ENCODE assay signal across 8 cellular contexts in genomic region chr5:96816991-96817390, GRCh38. TPM values are rescaled to one million over a fixed set of nuclear protein-coding genes. Genes with fewer than 3 reads are reported as not detected.
DNase-seq lines count a peak whose midpoint lies in the region; ATAC-seq, FAIRE-seq and TF ChIP-seq lines count a peak whose summit lies in the region.

No MANE protein-coding gene starts in this region.

- H3K9me3 ChIP-seq in A549: no peaks in the 10 kb centered on the region

- POLR2A ChIA-PET in A549 (lab: Yijun Ruan, JAX): no interaction called here
- POLR2A ChIA-PET in activated CD4-positive, alpha-beta memory T cell treated with anti-CD3 and anti-CD28 coated beads, Interleukin-2, amount 10 ng/mL, durations not matched to agents 7 days and 5 days (lab: Charles Lee): interaction anchor here (1.1 to 6.8 kb wide), 8 partner anchors 9 to 366 kb away, joined by 3 to 90 read pairs (median 5); partner anchors contain the start of genes ERAP1, ERAP2 and RIOK2

- H3K4me3 ChIP-seq in A549: no peak overlapping the region

- H3K27ac ChIP-seq in A549: no peak overlapping the region

- H3K4me3 Mint-ChIP-seq in activated CD4-positive, alpha-beta memory T cell treated with anti-CD3 and anti-CD28 coated beads, Interleukin-2, amount 10 ng/mL, durations not matched to agents 7 days and 5 days: peak overlapping the region; percentile 77

- H3K27me3 Mint-ChIP-seq in activated CD4-positive, alpha-beta memory T cell treated with anti-CD3 and anti-CD28 coated beads, Interleukin-2, amount 10 ng/mL, durations not matched to agents 7 days and 5 days: no peaks in the 10 kb centered on the region

- CTCF ChIA-PET in A549 (lab: Yijun Ruan, JAX): interaction anchor here (0.9 to 1.5 kb wide), 3 partner anchors 8 to 52 kb away, joined by 3 to 6 read pairs (median 4); no protein-coding TSS in a partner anchor
- CTCF ChIA-PET in activated CD4-positive, alpha-beta memory T cell treated with anti-CD3 and anti-CD28 coated beads, Interleukin-2, amount 10 ng/mL, durations not matched to agents 7 days and 5 days (lab: Charles Lee): interaction anchor here (1.4 to 1.6 kb wide), 2 partner anchors 9 to 60 kb away, joined by 3 to 7 read pairs; partner anchors contain the start of genes ERAP1 and ERAP2

- H3K4me1 ChIP-seq in A549: no peaks in the 10 kb centered on the region

- DNase-seq in A549 (ENCODE audit: low read depth in 1 of 2, low spot score in 1 of 2): no peak
- no peak for DNase-seq in activated CD4-positive, alpha-beta memory T cell treated with anti-CD3 and anti-CD28 coated beads, Interleukin-2, amount 10 ng/mL, durations not matched to agents 7 days and 5 days
- DNase-seq in anterior cingulate cortex (lab: John Stamatoyannopoulos, UW): no peak
- DNase-seq in epidermal melanocyte (ENCODE audit: insufficient read length, low spot score): no peak
- no peak for DNase-seq in DMS153 treated with DMSO at 0.1 percent for 48 hours (lab: John Stamatoyannopoulos, UW; ENCODE audit: unreplicated experiment)

- TF ChIP-seq RAD21 in A549 (conservative IDR thresholded peaks at IDR 0.05 in 1 of 2, IDR thresholded peaks at IDR 0.05 in 1 of 2): no peak

- no peak for TF ChIP-seq POLR2A in A549 (IDR thresholded peaks at IDR 0.05; ENCODE audit: low read length)

- WGBS in A549 (ENCODE audit: missing lambda C conversion rate): 52% methylated on average over 1 of the region's 1 CpG

- TF ChIP-seq CTCF in A549 (IDR thresholded peaks at IDR 0.05): no peak

- H3K27ac Mint-ChIP-seq in activated CD4-positive, alpha-beta memory T cell treated with anti-CD3 and anti-CD28 coated beads, Interleukin-2, amount 10 ng/mL, durations not matched to agents 7 days and 5 days: peak overlapping the region; percentile 84

- no peaks in the 10 kb centered on the region for H3K9me3 Mint-ChIP-seq in activated CD4-positive, alpha-beta memory T cell treated with anti-CD3 and anti-CD28 coated beads, Interleukin-2, amount 10 ng/mL, durations not matched to agents 7 days and 5 days

- no peak for TF ChIP-seq EP300 in A549 (IDR thresholded peaks at IDR 0.05)

- peaks cover 47% of the 10 kb centered on the region for H3K4me1 Mint-ChIP-seq in activated CD4-positive, alpha-beta memory T cell treated with anti-CD3 and anti-CD28 coated beads, Interleukin-2, amount 10 ng/mL, durations not matched to agents 7 days and 5 days

- no peaks in the 10 kb centered on the region for H3K36me3 Mint-ChIP-seq in activated CD4-positive, alpha-beta memory T cell treated with anti-CD3 and anti-CD28 coated beads, Interleukin-2, amount 10 ng/mL, durations not matched to agents 7 days and 5 days (ENCODE audit: low read depth)

- ATAC-seq in A549 (no peak), GM19328 (IDR thresholded peaks at IDR 0.05; ENCODE audit: unreplicated experiment) (peak; percentile 30), HG03039 (IDR thresholded peaks at IDR 0.05; ENCODE audit: unreplicated experiment) (peak; percentile 35), HG03097 (IDR thresholded peaks at IDR 0.05; ENCODE audit: low FRiP score, unreplicated experiment) (no peak)

- H3K4me2 ChIP-seq in A549: 0 out of 3 replicates have a peak overlapping the region, but pooled peaks have one; percentile 1

- FAIRE-seq in A549 (lab: Jason Lieb, UNC): no peak

TF ChIP-seq in A549, 52 proteins besides CTCF, POLR2A, EP300 and RAD21:
- TF ChIP-seq EHMT2 (IDR thresholded peaks at IDR 0.05; ENCODE audit: low read depth): no peak
- TF ChIP-seq HOXA7 (CRISPR knock-in tag; IDR thresholded peaks at IDR 0.05): no peak
- no peak for TF ChIP-seq PBX3 (IDR thresholded peaks at IDR 0.05)
- TF ChIP-seq REST (IDR thresholded peaks at IDR 0.05): no peak
- TF ChIP-seq ZC3H11A (IDR thresholded peaks at IDR 0.05): no peak
- TF ChIP-seq E2F6 (IDR thresholded peaks at IDR 0.05; ENCODE audit: borderline replicate concordance, low read depth): no peak
- TF ChIP-seq NR3C1 (IDR thresholded peaks at IDR 0.05): no peak
- no peak for TF ChIP-seq ELK1 (IDR thresholded peaks at IDR 0.05; ENCODE audit: low read depth, low read length)
- TF ChIP-seq CHD2 (IDR thresholded peaks at IDR 0.05; ENCODE audit: low read length, partially characterized antibody): no peak

RNA-seq across cellular contexts. Expression of gene ERAP1, which starts 9.2 kb away (rescaled TPM):
- polyA plus RNA-seq in A549 (2011; rRNA removed) (28.2 and 32.7 TPM in 2 replicates), A549 (2017; fragmentation: RNase III; extraction: RNeasy Plus Mini Kit Qiagen cat#74134 plus additional on column Dnase treatment) (7.6 to 8.6 TPM (median 8.4 TPM) in 3 replicates)
- polyA plus RNA-seq in A549 (2012; cell fraction: cytosol; rRNA removed): 5.1 and 5.2 TPM in 2 replicates
- 9.8 and 10.7 TPM in 2 replicates for polyA plus RNA-seq in A549 (2012; cell fraction: nucleus; rRNA removed)
- polyA minus RNA-seq in A549 (2011; rRNA and poly(A)+ RNA removed): 33.1 and 62.9 TPM in 2 replicates
- total RNA-seq in activated CD4-positive, alpha-beta memory T cell treated with anti-CD3 and anti-CD28 coated beads, Interleukin-2, amount 10 ng/mL, durations not matched to agents 7 days and 5 days: 100 to 1,000 TPM; 140 TPM

RNA-seq across cellular contexts. Expression of gene ERAP2, which starts 59.3 kb away (rescaled TPM):
- 2.2 and 3.3 TPM in 2 replicates for polyA plus RNA-seq in A549 (2011; rRNA removed)
- polyA plus RNA-seq in A549 (2012; cell fraction: cytosol; rRNA removed): 0.28 and 0.36 TPM in 2 replicates
- 0.44 and 0.67 TPM in 2 replicates for polyA plus RNA-seq in A549 (2012; cell fraction: nucleus; rRNA removed)
- 0.96 to 1.5 TPM (median 1.0 TPM) in 3 replicates for polyA plus RNA-seq in A549 (2017; fragmentation: RNase III; extraction: RNeasy Plus Mini Kit Qiagen cat#74134 plus additional on column Dnase treatment)
- 3.3 and 3.5 TPM in 2 replicates for polyA minus RNA-seq in A549 (2011; rRNA and poly(A)+ RNA removed)
- 10 to 100 TPM; 91.3 to 93.9 TPM for total RNA-seq in activated CD4-positive, alpha-beta memory T cell treated with anti-CD3 and anti-CD28 coated beads, Interleukin-2, amount 10 ng/mL, durations not matched to agents 7 days and 5 days

Comparison
In these comparisons a context has a peak if more than half of its experiments do, and no peak if none do; other contexts are left out.
1. ATAC-seq: peak in GM19328 (single experiment) and HG03039 (single experiment); none in A549 (0 of 2) and HG03097 (single experiment).